ENCODE assay signal across 14 cellular contexts in the genomic region with DNA sequence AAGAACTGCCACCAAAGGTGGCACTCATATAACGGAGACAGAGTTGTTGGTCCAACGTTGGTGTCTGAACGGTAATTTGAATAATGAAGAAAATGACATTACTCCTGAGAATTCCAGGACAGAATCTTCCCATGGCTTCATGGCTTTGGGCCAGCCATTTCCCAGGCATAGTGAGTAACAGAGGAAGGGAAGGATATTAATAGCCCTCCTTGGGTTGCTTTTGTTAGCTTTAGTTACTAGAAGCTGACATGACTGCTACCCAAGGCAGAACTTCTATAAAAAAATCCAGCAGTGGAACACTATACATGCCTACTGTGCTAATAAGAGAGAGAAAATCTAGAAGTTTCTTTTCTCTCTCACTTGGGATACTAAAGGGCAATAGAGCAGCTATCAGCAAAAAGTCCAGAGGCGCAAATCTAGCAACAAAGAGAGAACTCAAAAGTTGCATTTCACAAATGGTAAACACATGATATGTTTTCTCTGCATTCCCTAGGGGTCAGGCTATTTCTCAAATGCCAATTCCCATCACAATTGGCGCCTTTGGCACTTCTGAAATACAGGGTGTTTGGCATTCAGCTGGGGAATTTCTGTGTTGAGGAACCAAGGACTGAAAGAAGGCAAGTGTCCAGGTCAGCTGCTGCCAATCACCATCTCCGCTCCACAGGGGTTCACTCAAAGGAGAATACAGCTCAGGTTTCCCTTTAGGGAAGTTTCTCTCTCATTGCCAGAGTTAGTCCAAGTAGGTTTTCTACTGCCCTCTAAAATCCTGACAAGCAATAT.
DNase-seq lines count a peak whose midpoint lies in the region; ATAC-seq and TF ChIP-seq lines count a peak whose summit lies in the region.
"Had no signal": no experiment of that assay in that cellular context is flagged by ENCODE, and none has a peak within 500 bp of the region (broad histone marks: within the 10 kb centered on the region; RNA-seq: fewer than 3 reads in every experiment).

No MANE protein-coding gene starts in this region.

- no peak for TF ChIP-seq CTCF in astrocyte of the cerebellum (IDR thresholded peaks at IDR 0.05; ENCODE audit: low read depth, low read length, missing control alignments)

- H3K27ac ChIP-seq in SJCRH30: no peak overlapping the region

- CTCF ChIA-PET in HEK293T (lab: Yijun Ruan, JAX): no interaction called here

- in situ Hi-C loops in astrocyte of the cerebellum (cut with HindIII; ENCODE audit: low sequenced_read_pairs): no loop called here

- DNase-seq in HEK293T (ENCODE audit: extremely low spot score): peak; percentile 6
- peak; percentile 32 for DNase-seq in astrocyte of the cerebellum (ENCODE audit: low read depth)
- DNase-seq in foreskin melanocyte: peak; percentile 86
- DNase-seq in skeletal muscle cell (ENCODE audit: low read depth): peak; percentile 35
- DNase-seq in activated CD8-positive, alpha-beta memory T cell treated with anti-CD3 and anti-CD28 coated beads, Interleukin-2, amount 50 U/mL, for 48 hours: no peak
- no peak for DNase-seq in stimulated activated effector memory CD8-positive, alpha-beta T cell treated with anti-CD3 and anti-CD28 coated beads, Interleukin-12 subunit alpha, Interleukin-12 subunit beta, amount 100 ng/mL, for 72 hours (ENCODE audit: low spot score in 2 of 2)
- DNase-seq in activated T-helper 2 cell treated with anti-CD3 and anti-CD28 coated beads, Interferon-gamma antibody, Interleukin-2, Interleukin-4, amounts not matched to agents 10 μg/mL and 5 μg/mL and 100 μg/mL, durations not matched to agents 14 hours and 24 hours and 36 hours (ENCODE audit: low spot score): no peak
- no peak for DNase-seq in SJCRH30
- DNase-seq: activated CD4-positive, CD25-positive, alpha-beta regulatory T cell; activated CD8-positive, alpha-beta memory T cell treated with anti-CD3 and anti-CD28 coated beads, Interleukin-2, amount 50 U/mL, for 4 hours; activated naive CD8-positive, alpha-beta T cell treated with anti-CD3 and anti-CD28 coated beads, Interleukin-2, amount 10 ng/mL, durations not matched to agents 7 days and 5 days; DND-41; stimulated activated CD4-positive, alpha-beta T cell treated with anti-CD3 and anti-CD28 coated beads, Interleukin-2, amount 100 ng/mL, for 48 hours had no signal

- intact Hi-C loops in activated T-helper 2 cell treated with anti-CD3 and anti-CD28 coated beads, Interferon-gamma antibody, Interleukin-2, Interleukin-4, amounts not matched to agents 10 μg/mL and 5 μg/mL and 100 μg/mL, durations not matched to agents 14 hours and 24 hours and 36 hours (cut with micrococcal nuclease): no loop called here

- no peaks in the 10 kb centered on the region for H3K4me1 ChIP-seq in SJCRH30

- no peaks in the 10 kb centered on the region for H3K36me3 Mint-ChIP-seq in stimulated activated effector memory CD8-positive, alpha-beta T cell treated with anti-CD3 and anti-CD28 coated beads, Interleukin-12 subunit alpha, Interleukin-12 subunit beta, amount 100 ng/mL, for 72 hours
- H3K36me3 Mint-ChIP-seq in activated T-helper 2 cell treated with anti-CD3 and anti-CD28 coated beads, Interferon-gamma antibody, Interleukin-2, Interleukin-4, amounts not matched to agents 10 μg/mL and 5 μg/mL and 100 μg/mL, durations not matched to agents 14 hours and 24 hours and 36 hours (ENCODE audit: low read depth): no peaks in the 10 kb centered on the region
- H3K36me3 Mint-ChIP-seq: activated naive CD8-positive, alpha-beta T cell treated with anti-CD3 and anti-CD28 coated beads, Interleukin-2, amount 10 ng/mL, durations not matched to agents 7 days and 5 days; stimulated activated memory B cell treated with anti-CD40 and anti-IgM and Interleukin-4, amounts not matched to agents 10 μg/mL and 1 μg/mL and 100 μg/mL, for 72 hours had no signal

- POLR2A ChIA-PET in HEK293T (lab: Yijun Ruan, JAX): no interaction called here

- no peaks in the 10 kb centered on the region for H3K27me3 Mint-ChIP-seq in activated T-helper 2 cell treated with anti-CD3 and anti-CD28 coated beads, Interferon-gamma antibody, Interleukin-2, Interleukin-4, amounts not matched to agents 10 μg/mL and 5 μg/mL and 100 μg/mL, durations not matched to agents 14 hours and 24 hours and 36 hours (ENCODE audit: low read depth)
- H3K27me3 Mint-ChIP-seq: activated naive CD8-positive, alpha-beta T cell treated with anti-CD3 and anti-CD28 coated beads, Interleukin-2, amount 10 ng/mL, durations not matched to agents 7 days and 5 days had no signal

- no peak overlapping the region for H3K27ac Mint-ChIP-seq in stimulated activated effector memory CD8-positive, alpha-beta T cell treated with anti-CD3 and anti-CD28 coated beads, Interleukin-12 subunit alpha, Interleukin-12 subunit beta, amount 100 ng/mL, for 72 hours
- H3K27ac Mint-ChIP-seq in activated T-helper 2 cell treated with anti-CD3 and anti-CD28 coated beads, Interferon-gamma antibody, Interleukin-2, Interleukin-4, amounts not matched to agents 10 μg/mL and 5 μg/mL and 100 μg/mL, durations not matched to agents 14 hours and 24 hours and 36 hours: no peak overlapping the region
- H3K27ac Mint-ChIP-seq: activated naive CD8-positive, alpha-beta T cell treated with anti-CD3 and anti-CD28 coated beads, Interleukin-2, amount 10 ng/mL, durations not matched to agents 7 days and 5 days; stimulated activated memory B cell treated with anti-CD40 and anti-IgM and Interleukin-4, amounts not matched to agents 10 μg/mL and 1 μg/mL and 100 μg/mL, for 72 hours had no signal

- no peaks in the 10 kb centered on the region for H3K4me1 Mint-ChIP-seq in stimulated activated effector memory CD8-positive, alpha-beta T cell treated with anti-CD3 and anti-CD28 coated beads, Interleukin-12 subunit alpha, Interleukin-12 subunit beta, amount 100 ng/mL, for 72 hours
- H3K4me1 Mint-ChIP-seq in activated T-helper 2 cell treated with anti-CD3 and anti-CD28 coated beads, Interferon-gamma antibody, Interleukin-2, Interleukin-4, amounts not matched to agents 10 μg/mL and 5 μg/mL and 100 μg/mL, durations not matched to agents 14 hours and 24 hours and 36 hours (ENCODE audit: low read depth): no peaks in the 10 kb centered on the region
- H3K4me1 Mint-ChIP-seq: activated naive CD8-positive, alpha-beta T cell treated with anti-CD3 and anti-CD28 coated beads, Interleukin-2, amount 10 ng/mL, durations not matched to agents 7 days and 5 days had no signal

- H3K9me3 ChIP-seq in SJCRH30 (replicated peaks): no peaks in the 10 kb centered on the region

- H3K4me3 Mint-ChIP-seq in stimulated activated effector memory CD8-positive, alpha-beta T cell treated with anti-CD3 and anti-CD28 coated beads, Interleukin-12 subunit alpha, Interleukin-12 subunit beta, amount 100 ng/mL, for 72 hours: no peak overlapping the region
- no peak overlapping the region for H3K4me3 Mint-ChIP-seq in activated T-helper 2 cell treated with anti-CD3 and anti-CD28 coated beads, Interferon-gamma antibody, Interleukin-2, Interleukin-4, amounts not matched to agents 10 μg/mL and 5 μg/mL and 100 μg/mL, durations not matched to agents 14 hours and 24 hours and 36 hours (ENCODE audit: low read depth)
- H3K4me3 Mint-ChIP-seq: activated naive CD8-positive, alpha-beta T cell treated with anti-CD3 and anti-CD28 coated beads, Interleukin-2, amount 10 ng/mL, durations not matched to agents 7 days and 5 days; stimulated activated memory B cell treated with anti-CD40 and anti-IgM and Interleukin-4, amounts not matched to agents 10 μg/mL and 1 μg/mL and 100 μg/mL, for 72 hours had no signal

- peaks cover 10% of the 10 kb centered on the region for H3K9me3 Mint-ChIP-seq in stimulated activated effector memory CD8-positive, alpha-beta T cell treated with anti-CD3 and anti-CD28 coated beads, Interleukin-12 subunit alpha, Interleukin-12 subunit beta, amount 100 ng/mL, for 72 hours
- peaks cover 5% of the 10 kb centered on the region for H3K9me3 Mint-ChIP-seq in activated T-helper 2 cell treated with anti-CD3 and anti-CD28 coated beads, Interferon-gamma antibody, Interleukin-2, Interleukin-4, amounts not matched to agents 10 μg/mL and 5 μg/mL and 100 μg/mL, durations not matched to agents 14 hours and 24 hours and 36 hours
- H3K9me3 Mint-ChIP-seq: activated naive CD8-positive, alpha-beta T cell treated with anti-CD3 and anti-CD28 coated beads, Interleukin-2, amount 10 ng/mL, durations not matched to agents 7 days and 5 days; stimulated activated memory B cell treated with anti-CD40 and anti-IgM and Interleukin-4, amounts not matched to agents 10 μg/mL and 1 μg/mL and 100 μg/mL, for 72 hours had no signal

- H3K36me3 ChIP-seq in SJCRH30: no peaks in the 10 kb centered on the region

- ATAC-seq in stimulated activated effector memory CD8-positive, alpha-beta T cell treated with anti-CD3 and anti-CD28 coated beads, Interleukin-12 subunit alpha, Interleukin-12 subunit beta, amount 100 ng/mL, for 72 hours: no peak
- ATAC-seq: stimulated activated memory B cell treated with anti-CD40 and anti-IgM and Interleukin-4, amounts not matched to agents 10 μg/mL and 1 μg/mL and 100 μg/mL, for 72 hours had no signal

- no peaks in the 10 kb centered on the region for H3K27me3 ChIP-seq in SJCRH30

- H3K4me3 ChIP-seq in astrocyte of the cerebellum (ENCODE audit: low read depth, low read length) (no peak overlapping the region), skeletal muscle cell (ENCODE audit: low read depth, low read length) (no peak overlapping the region), SJCRH30 (no peak overlapping the region)

TF ChIP-seq in HEK293T, 16 proteins besides CTCF, POLR2A, EP300 and RAD21:
- TF ChIP-seq LEF1 (IDR thresholded peaks at IDR 0.05; ENCODE audit: borderline replicate concordance): no peak
- no peak for TF ChIP-seq BHLHE40 (IDR thresholded peaks at IDR 0.05; ENCODE audit: borderline replicate concordance)
- TF ChIP-seq, protein P1, sequence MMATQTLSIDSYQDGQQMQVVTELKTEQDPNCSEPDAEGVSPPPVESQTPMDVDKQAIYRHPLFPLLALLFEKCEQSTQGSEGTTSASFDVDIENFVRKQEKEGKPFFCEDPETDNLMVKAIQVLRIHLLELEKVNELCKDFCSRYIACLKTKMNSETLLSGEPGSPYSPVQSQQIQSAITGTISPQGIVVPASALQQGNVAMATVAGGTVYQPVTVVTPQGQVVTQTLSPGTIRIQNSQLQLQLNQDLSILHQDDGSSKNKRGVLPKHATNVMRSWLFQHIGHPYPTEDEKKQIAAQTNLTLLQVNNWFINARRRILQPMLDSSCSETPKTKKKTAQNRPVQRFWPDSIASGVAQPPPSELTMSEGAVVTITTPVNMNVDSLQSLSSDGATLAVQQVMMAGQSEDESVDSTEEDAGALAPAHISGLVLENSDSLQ (IDR thresholded peaks at IDR 0.05): peak; percentile 83
- no peak for TF ChIP-seq TARDBP (IDR thresholded peaks at IDR 0.05)

Comparison
In these comparisons a context has a peak if more than half of its experiments do, and no peak if none do; other contexts are left out.
1. DNase-seq: peak in HEK293T (single experiment), astrocyte of the cerebellum (single experiment), foreskin melanocyte (single experiment) and skeletal muscle cell (single experiment); none in activated CD8-positive, alpha-beta memory T cell treated with anti-CD3 and anti-CD28 coated beads, Interleukin-2, amount 50 U/mL, for 48 hours (single experiment), stimulated activated effector memory CD8-positive, alpha-beta T cell treated with anti-CD3 and anti-CD28 coated beads, Interleukin-12 subunit alpha, Interleukin-12 subunit beta, amount 100 ng/mL, for 72 hours (0 of 2), activated T-helper 2 cell treated with anti-CD3 and anti-CD28 coated beads, Interferon-gamma antibody, Interleukin-2, Interleukin-4, amounts not matched to agents 10 μg/mL and 5 μg/mL and 100 μg/mL, durations not matched to agents 14 hours and 24 hours and 36 hours (single experiment) and SJCRH30 (0 of 2).